In genomic region chr2:171159326-171160118, GRCh38 we compare ENCODE assay signal across 1 cellular context.
TF ChIP-seq lines count a peak whose summit lies in the region.

No MANE protein-coding gene starts in this region.

TF ChIP-seq in HepG2, 621 proteins besides CTCF, POLR2A, EP300 and RAD21 (continued from another document and continues in another):
- 0 out of 2 replicates have a peak, but pooled peaks have one; percentile 46 for TF ChIP-seq ZNF281 (CRISPR knock-in tag; IDR thresholded peaks at IDR 0.05; ENCODE audit: borderline replicate concordance)
- no peak for TF ChIP-seq GZF1 (CRISPR knock-in tag; IDR thresholded peaks at IDR 0.05)
- no peak for TF ChIP-seq YEATS4 (CRISPR knock-in tag; IDR thresholded peaks at IDR 0.05; ENCODE audit: borderline replicate concordance)
- 0 out of 2 replicates have a peak, but pooled peaks have one; percentile 67 for TF ChIP-seq ZNF329 (CRISPR knock-in tag; IDR thresholded peaks at IDR 0.05; ENCODE audit: low read depth)
- no peak; the same call in 1 of the 2 replicates for TF ChIP-seq ZIK1 (CRISPR knock-in tag; IDR thresholded peaks at IDR 0.05; ENCODE audit: borderline replicate concordance, low read depth)
- TF ChIP-seq FLYWCH1 (CRISPR knock-in tag; IDR thresholded peaks at IDR 0.05): 0 out of 2 replicates have a peak, but pooled peaks have one; percentile 38
- 0 out of 2 replicates have a peak, but pooled peaks have one; percentile 22 for TF ChIP-seq ZNF782 (CRISPR knock-in tag; IDR thresholded peaks at IDR 0.05; ENCODE audit: borderline replicate concordance)
- peak; percentile 86; the same call in 1 of the 2 replicates for TF ChIP-seq POLR2AphosphoS2 (IDR thresholded peaks at IDR 0.05; ENCODE audit: low read depth, low read length)
- no peak for TF ChIP-seq MIER2 (CRISPR knock-in tag; IDR thresholded peaks at IDR 0.05)
- TF ChIP-seq FOXA1 (IDR thresholded peaks at IDR 0.05): no peak
- no peak for TF ChIP-seq FOXA1 (CRISPR knock-in tag; IDR thresholded peaks at IDR 0.05)
- 0 out of 2 replicates have a peak, but pooled peaks have one; percentile 61 for TF ChIP-seq ZNF230 (CRISPR knock-in tag; IDR thresholded peaks at IDR 0.05)
- peak; percentile 73; the same call in 1 of the 2 replicates for TF ChIP-seq ZSCAN5A (CRISPR knock-in tag; IDR thresholded peaks at IDR 0.05; ENCODE audit: borderline replicate concordance)
- TF ChIP-seq MIXL1 (CRISPR knock-in tag; IDR thresholded peaks at IDR 0.05): no peak
- peak; percentile 69; the same call in 1 of the 2 replicates for TF ChIP-seq ZSCAN29 (CRISPR knock-in tag; conservative IDR thresholded peaks at IDR 0.05)
- TF ChIP-seq TIGD3 (CRISPR knock-in tag; IDR thresholded peaks at IDR 0.05; ENCODE audit: borderline replicate concordance): peak; percentile 61; the same call in 1 of the 2 replicates
- no peak for TF ChIP-seq ZNF296 (CRISPR knock-in tag; conservative IDR thresholded peaks at IDR 0.05)
- TF ChIP-seq ZNF670 (CRISPR knock-in tag; IDR thresholded peaks at IDR 0.05; ENCODE audit: borderline replicate concordance): no peak
- no peak for TF ChIP-seq SMARCC2 (IDR thresholded peaks at IDR 0.05)
- TF ChIP-seq JUN (CRISPR knock-in tag; IDR thresholded peaks at IDR 0.05): peak; percentile 24; the same call in 1 of the 2 replicates
- TF ChIP-seq SRSF9 (IDR thresholded peaks at IDR 0.05; ENCODE audit: borderline replicate concordance, insufficient read depth, low read depth, low read length, poor library complexity, severe bottlenecking): no peak
- no peak for TF ChIP-seq TCF7 (IDR thresholded peaks at IDR 0.05; ENCODE audit: low read depth)
- no peak for TF ChIP-seq HOXA7 (CRISPR knock-in tag; IDR thresholded peaks at IDR 0.05)
- 0 out of 2 replicates have a peak, but pooled peaks have one; percentile 42 for TF ChIP-seq ZNF512 (CRISPR knock-in tag; IDR thresholded peaks at IDR 0.05)
- TF ChIP-seq EZH2 (conservative IDR thresholded peaks at IDR 0.05; ENCODE audit: low read depth, low read length): no peak
- TF ChIP-seq ZNF567 (CRISPR knock-in tag; IDR thresholded peaks at IDR 0.05; ENCODE audit: borderline replicate concordance): no peak
- no peak for TF ChIP-seq ZKSCAN8 (CRISPR knock-in tag; IDR thresholded peaks at IDR 0.05; ENCODE audit: borderline replicate concordance)
- TF ChIP-seq ZNF790 (CRISPR knock-in tag; IDR thresholded peaks at IDR 0.05; ENCODE audit: borderline replicate concordance): no peak
- 0 out of 2 replicates have a peak, but pooled peaks have one; percentile 61 for TF ChIP-seq ZNF235 (CRISPR knock-in tag; IDR thresholded peaks at IDR 0.05; ENCODE audit: borderline replicate concordance)
- no peak for TF ChIP-seq HMG20B (CRISPR knock-in tag; conservative IDR thresholded peaks at IDR 0.05)
- TF ChIP-seq TCF7L2 (IDR thresholded peaks at IDR 0.05; ENCODE audit: low read depth, low read length): no peak
- no peak for TF ChIP-seq NR2F2 (IDR thresholded peaks at IDR 0.05; ENCODE audit: borderline replicate concordance, low read depth)
- no peak for TF ChIP-seq ZBTB37 (CRISPR knock-in tag; IDR thresholded peaks at IDR 0.05)
- TF ChIP-seq TRIM22 (IDR thresholded peaks at IDR 0.05): no peak
- TF ChIP-seq RBFOX2 (IDR thresholded peaks at IDR 0.05; ENCODE audit: low read depth, low read length): peak; percentile 63
- TF ChIP-seq ZXDC (CRISPR knock-in tag; IDR thresholded peaks at IDR 0.05): no peak
- TF ChIP-seq NCOA2 (CRISPR knock-in tag; IDR thresholded peaks at IDR 0.05): no peak
- TF ChIP-seq THAP7 (CRISPR knock-in tag; IDR thresholded peaks at IDR 0.05): no peak
- TF ChIP-seq ZNF10 (CRISPR knock-in tag; IDR thresholded peaks at IDR 0.05; ENCODE audit: borderline replicate concordance, low read depth): no peak
- no peak for TF ChIP-seq HCFC1 (IDR thresholded peaks at IDR 0.05; ENCODE audit: low read depth, low read length)
- no peak for TF ChIP-seq HHEX (CRISPR knock-in tag; IDR thresholded peaks at IDR 0.05)
- no peak for TF ChIP-seq AHR (CRISPR knock-in tag; IDR thresholded peaks at IDR 0.05)
- 0 out of 2 replicates have a peak, but pooled peaks have one; percentile 16 for TF ChIP-seq JUND (CRISPR knock-in tag; IDR thresholded peaks at IDR 0.05)
- peak; percentile 53; the same call in 1 of the 2 replicates for TF ChIP-seq ZMYM2 (CRISPR knock-in tag; IDR thresholded peaks at IDR 0.05)
- TF ChIP-seq ZNF44 (CRISPR knock-in tag; IDR thresholded peaks at IDR 0.05): no peak
- no peak for TF ChIP-seq ATF2 (CRISPR knock-in tag; IDR thresholded peaks at IDR 0.05)
- TF ChIP-seq ZNF780A (CRISPR knock-in tag; IDR thresholded peaks at IDR 0.05): no peak
- TF ChIP-seq ADNP (CRISPR knock-in tag; IDR thresholded peaks at IDR 0.05): no peak
- no peak for TF ChIP-seq RARA (CRISPR knock-in tag; IDR thresholded peaks at IDR 0.05)
- TF ChIP-seq ZNF564 (CRISPR knock-in tag; IDR thresholded peaks at IDR 0.05): no peak
- no peak; the same call in 2 of the 3 replicates for TF ChIP-seq MXI1 (IDR thresholded peaks at IDR 0.05; ENCODE audit: borderline replicate concordance, low read depth, low read length)
